ENCODE assay signal across 15 cellular contexts in genomic region chr2:157107877-157108276, GRCh38.
DNase-seq lines count a peak whose midpoint lies in the region; ATAC-seq, FAIRE-seq and TF ChIP-seq lines count a peak whose summit lies in the region.
"Had no signal": no experiment of that assay in that cellular context is flagged by ENCODE, and none has a peak within 500 bp of the region (broad histone marks: within the 10 kb centered on the region; RNA-seq: fewer than 3 reads in every experiment).

No MANE protein-coding gene starts in this region.

- H3K9ac ChIP-seq in H1 (replicated peaks in 1 of 4; ENCODE audit: extremely low read depth in 1 of 4, low read depth in 3 of 4, low read length in 3 of 4) = no peak overlapping the region
- H3K9ac ChIP-seq: GM23248 had no signal

- POLR2A ChIA-PET in H1 (lab: Charles Lee; ENCODE audit: partially characterized antibody) = no interaction called here

- H3K56ac ChIP-seq in H1 (replicated peaks; ENCODE audit: insufficient read length, low read depth, low read length) = no peak overlapping the region

- no peak overlapping the region for H3K23ac ChIP-seq in H1 (ENCODE audit: insufficient read length)

- no peaks in the 10 kb centered on the region for H3K4me1 Mint-ChIP-seq in stimulated activated memory B cell treated with anti-CD40 and anti-IgM and Interleukin-4, amounts not matched to agents 10 μg/mL and 1 μg/mL and 100 μg/mL, for 72 hours
- H3K4me1 Mint-ChIP-seq: activated naive CD8-positive, alpha-beta T cell treated with anti-CD3 and anti-CD28 coated beads, Interleukin-2, amount 50 U/mL, for 24 hours had no signal

- no peaks in the 10 kb centered on the region for H4K20me1 ChIP-seq in H1 (replicated peaks in 1 of 2; ENCODE audit: control insufficient read depth in 1 of 2, insufficient read depth in 2 of 2, low read length in 2 of 2)

- H3K4me2 ChIP-seq in H1 (ENCODE audit: insufficient read depth in 1 of 2, low read depth in 2 of 2, low read length in 2 of 2) = no peak overlapping the region

- 86% methylated on average over 2 of the region's 2 CpGs; no CpG with 5 or more reads in 1 of the 2 experiments for WGBS in H1 (ENCODE audit: extremely low coverage in 1 of 2, insufficient coverage in 1 of 2, insufficient read length in 1 of 2, insufficient replicate concordance in 2 of 2, low coverage in 1 of 2, low lambda C conversion rate in 2 of 2, missing lambda C conversion rate in 1 of 2), 2 experiments
- WGBS in upper lobe of left lung, 2 donors = 38 to 46% methylated on average over 1 to 2 of the region's 2 CpGs

- no peak overlapping the region for H2BK15ac ChIP-seq in H1 (ENCODE audit: low read length)

- H3K9me3 Mint-ChIP-seq in stimulated activated memory B cell treated with anti-CD40 and anti-IgM and Interleukin-4, amounts not matched to agents 10 μg/mL and 1 μg/mL and 100 μg/mL, for 72 hours = peaks cover 12% of the 10 kb centered on the region
- H3K9me3 Mint-ChIP-seq: activated naive CD8-positive, alpha-beta T cell treated with anti-CD3 and anti-CD28 coated beads, Interleukin-2, amount 50 U/mL, for 24 hours had no signal

- H3K4ac ChIP-seq in H1 (replicated peaks; ENCODE audit: insufficient read length, low read depth, low read length) = no peak overlapping the region

- H2BK5ac ChIP-seq in H1 (ENCODE audit: low read depth, low read length) = no peak overlapping the region

- no peak for TF ChIP-seq RAD21 in H1 (IDR thresholded peaks at IDR 0.05 in 1 of 2, conservative IDR thresholded peaks at IDR 0.05 in 1 of 2; ENCODE audit: low read depth in 2 of 2, low read length in 2 of 2)

- H3K27ac ChIP-seq in H1 (ENCODE audit: low read depth, low read length) (no peak overlapping the region), upper lobe of left lung (peak overlapping the region; percentile 16 to 51 (median 40))
- H3K27ac ChIP-seq: GM23248, HL-60 had no signal

- H3K27me3 ChIP-seq in H1 (replicated peaks in 1 of 4; ENCODE audit: control insufficient read depth in 3 of 4, extremely low read depth in 1 of 4, insufficient read depth in 3 of 4, low read length in 3 of 4) = no peaks in the 10 kb centered on the region
- no peaks in the 10 kb centered on the region for H3K27me3 ChIP-seq in upper lobe of left lung

- TF ChIP-seq CTCF in H1 (IDR thresholded peaks at IDR 0.05; ENCODE audit: control extremely low read depth in 1 of 3, insufficient read depth in 1 of 3, low read depth in 1 of 3, low read length in 3 of 3) = no peak
- TF ChIP-seq CTCF in upper lobe of left lung (IDR thresholded peaks at IDR 0.05) = no peak

- H3K36me3 ChIP-seq in H1 (ENCODE audit: control insufficient read depth in 2 of 4, insufficient read depth in 4 of 4, low read length in 3 of 4) (no peaks in the 10 kb centered on the region), upper lobe of left lung (no peaks in the 10 kb centered on the region)

- peak; percentile 50 to 88 for DNase-seq in NCI-H524 (lab: John Stamatoyannopoulos, UW)
- DNase-seq in NCI-H524 treated with DMSO at 0.1 percent for 48 hours (lab: John Stamatoyannopoulos, UW) = no peak
- peak; percentile 45 for DNase-seq in NCI-H510A treated with DMSO at 0.1 percent for 48 hours (lab: John Stamatoyannopoulos, UW)
- no peak for DNase-seq in H1 (ENCODE audit: low read depth in 1 of 2, low spot score in 2 of 2)
- peak in 1 of 2 donors; percentile 43 for DNase-seq in upper lobe of left lung
- DNase-seq: activated CD4-positive, alpha-beta T cell treated with anti-CD3 and anti-CD28 coated beads for 48 hours; activated naive CD8-positive, alpha-beta T cell treated with anti-CD3 and anti-CD28 coated beads, Interleukin-2, amount 50 U/mL, for 24 hours; GM23248; stimulated activated CD4-positive, alpha-beta T cell treated with anti-CD3 and anti-CD28 coated beads, Interleukin-12 subunit alpha, Interleukin-12 subunit beta, amount 100 ng/mL, for 4 hours; stimulated activated naive CD8-positive, alpha-beta T cell treated with anti-CD3 and anti-CD28 coated beads, Interleukin-15, Interleukin-2, amounts not matched to agents 100 U/mL and 50 U/mL, for 24 hours had no signal

- no peak overlapping the region for H3K27ac Mint-ChIP-seq in stimulated activated memory B cell treated with anti-CD40 and anti-IgM and Interleukin-4, amounts not matched to agents 10 μg/mL and 1 μg/mL and 100 μg/mL, for 72 hours
- H3K27ac Mint-ChIP-seq: activated naive CD8-positive, alpha-beta T cell treated with anti-CD3 and anti-CD28 coated beads, Interleukin-2, amount 50 U/mL, for 24 hours had no signal

- no peak overlapping the region for H3K4me3 Mint-ChIP-seq in stimulated activated memory B cell treated with anti-CD40 and anti-IgM and Interleukin-4, amounts not matched to agents 10 μg/mL and 1 μg/mL and 100 μg/mL, for 72 hours
- H3K4me3 Mint-ChIP-seq: activated naive CD8-positive, alpha-beta T cell treated with anti-CD3 and anti-CD28 coated beads, Interleukin-2, amount 50 U/mL, for 24 hours had no signal

- H3K4me3 ChIP-seq in H1 (ENCODE audit: extremely low read depth in 1 of 4, insufficient read depth in 2 of 4, low read depth in 3 of 4, low read length in 4 of 4) (no peak overlapping the region), upper lobe of left lung (no peak overlapping the region)
- H3K4me3 ChIP-seq: GM23248 had no signal

- ATAC-seq in upper lobe of left lung (ENCODE audit: low FRiP score in 2 of 2) (peak in 1 of 2 donors; percentile 75), GM21737 (IDR thresholded peaks at IDR 0.05; ENCODE audit: unreplicated experiment) (no peak), GM19023 (IDR thresholded peaks at IDR 0.05; ENCODE audit: unreplicated experiment) (no peak)
- no peak for ATAC-seq in stimulated activated memory B cell treated with anti-CD40 and anti-IgM and Interleukin-4, amounts not matched to agents 10 μg/mL and 1 μg/mL and 100 μg/mL, for 72 hours
- ATAC-seq: activated naive CD8-positive, alpha-beta T cell treated with anti-CD3 and anti-CD28 coated beads, Interleukin-2, amount 50 U/mL, for 24 hours; Panc1 had no signal

- TF ChIP-seq EP300 in H1 (IDR thresholded peaks at IDR 0.05; ENCODE audit: borderline replicate concordance in 1 of 2, low read depth in 2 of 2, low read length in 2 of 2) = no peak
- TF ChIP-seq EP300 in upper lobe of left lung (IDR thresholded peaks at IDR 0.05) = no peak

- no peak overlapping the region for H2AK5ac ChIP-seq in H1 (ENCODE audit: low read depth, low read length)

- H3K23me2 ChIP-seq in H1 (ENCODE audit: low read depth, low read length) = no peaks in the 10 kb centered on the region

- H3K4me1 ChIP-seq in H1 (replicated peaks in 1 of 4; ENCODE audit: control insufficient read depth in 3 of 4, insufficient read depth in 4 of 4, low read length in 3 of 4) (no peaks in the 10 kb centered on the region), upper lobe of left lung (no peaks in the 10 kb centered on the region)

- H4K5ac ChIP-seq in H1 (ENCODE audit: insufficient read length, low read depth, low read length) = no peak overlapping the region

- H3K79me2 ChIP-seq in H1 (ENCODE audit: control insufficient read depth in 1 of 2, insufficient read depth in 2 of 2, low read length in 2 of 2) = no peaks in the 10 kb centered on the region

- no peaks in the 10 kb centered on the region for H3K79me1 ChIP-seq in H1 (ENCODE audit: low read depth, low read length)

- H3K14ac ChIP-seq in H1 (ENCODE audit: insufficient read length) = no peak overlapping the region

- no peak overlapping the region for H4K91ac ChIP-seq in H1 (replicated peaks; ENCODE audit: insufficient read length, low read length)

- peak overlapping the region; percentile 58; the same call in 1 of the 2 replicates for H2AFZ ChIP-seq in H1 (ENCODE audit: low read length)
- H2AFZ ChIP-seq: GM23248 had no signal

- FAIRE-seq in H1 (lab: Jason Lieb, UNC) = no peak

- H3K27me3 Mint-ChIP-seq in stimulated activated memory B cell treated with anti-CD40 and anti-IgM and Interleukin-4, amounts not matched to agents 10 μg/mL and 1 μg/mL and 100 μg/mL, for 72 hours = peaks cover 15% of the 10 kb centered on the region
- H3K27me3 Mint-ChIP-seq: activated naive CD8-positive, alpha-beta T cell treated with anti-CD3 and anti-CD28 coated beads, Interleukin-2, amount 50 U/mL, for 24 hours had no signal

- H4K8ac ChIP-seq in H1 (ENCODE audit: extremely low read depth, insufficient read depth, low read length) = no peak overlapping the region

- H2BK12ac ChIP-seq in H1 (ENCODE audit: low read depth, low read length) = no peak overlapping the region

- no peak overlapping the region for H2BK20ac ChIP-seq in H1 (ENCODE audit: low read length)

- no peak overlapping the region for H2BK120ac ChIP-seq in H1 (replicated peaks; ENCODE audit: low read depth, low read length)

- H3K9me3 ChIP-seq in H1 (ENCODE audit: insufficient read depth in 2 of 2, low read depth in 1 of 2, low read length in 1 of 2) (no peaks in the 10 kb centered on the region), upper lobe of left lung (no peaks in the 10 kb centered on the region)

- no peak overlapping the region for H3K18ac ChIP-seq in H1 (ENCODE audit: extremely low read depth, low read length)

- TF ChIP-seq POLR2A in H1 (IDR thresholded peaks at IDR 0.05; ENCODE audit: control extremely low read depth in 1 of 2, low read depth in 2 of 2, low read length in 2 of 2) (no peak), upper lobe of left lung (IDR thresholded peaks at IDR 0.05) (no peak)

- CTCF ChIA-PET in H1 (lab: Charles Lee; ENCODE audit: partially characterized antibody) = no interaction called here

- no peaks in the 10 kb centered on the region for H3K36me3 Mint-ChIP-seq in stimulated activated memory B cell treated with anti-CD40 and anti-IgM and Interleukin-4, amounts not matched to agents 10 μg/mL and 1 μg/mL and 100 μg/mL, for 72 hours

TF ChIP-seq in H1, 55 proteins besides CTCF, POLR2A, EP300 and RAD21:
- TF ChIP-seq SRF (IDR thresholded peaks at IDR 0.05; ENCODE audit: low read depth, low read length) = no peak
- no peak for TF ChIP-seq NANOG (IDR thresholded peaks at IDR 0.05; ENCODE audit: insufficient read depth, low read depth, low read length, poor library complexity, severe bottlenecking)
- no peak for TF ChIP-seq SP4 (IDR thresholded peaks at IDR 0.05; ENCODE audit: low read length)
- TF ChIP-seq FOSL1 (IDR thresholded peaks at IDR 0.05; ENCODE audit: insufficient read depth, low read depth, low read length) = no peak
- no peak for TF ChIP-seq TAF1 (IDR thresholded peaks at IDR 0.05; ENCODE audit: low read depth, low read length)
- no peak for TF ChIP-seq BACH1 (IDR thresholded peaks at IDR 0.05; ENCODE audit: low read length)
- no peak for TF ChIP-seq SP1 (IDR thresholded peaks at IDR 0.05; ENCODE audit: low read depth, low read length)

Comparison
In these comparisons a context has a peak if more than half of its experiments do, and no peak if none do; other contexts are left out.
1. DNase-seq: peak in NCI-H524 (2 of 2) and NCI-H510A treated with DMSO at 0.1 percent for 48 hours (single experiment); none in NCI-H524 treated with DMSO at 0.1 percent for 48 hours (single experiment) and H1 (0 of 2).